ENCODE assay signal across 16 cellular contexts in genomic region chr11:117219455-117219854, GRCh38. TPM values are rescaled to one million over a fixed set of nuclear protein-coding genes. Genes with fewer than 3 reads are reported as not detected.
DNase-seq lines count a peak whose midpoint lies in the region; ATAC-seq and TF ChIP-seq lines count a peak whose summit lies in the region.
"Had no signal": no experiment of that assay in that cellular context is flagged by ENCODE, and none has a peak within 500 bp of the region (broad histone marks: within the 10 kb centered on the region; RNA-seq: fewer than 3 reads in every experiment).

No MANE protein-coding gene starts in this region.

- no peaks in the 10 kb centered on the region for H3K27me3 ChIP-seq in left ventricle myocardium inferior (ENCODE audit: low read depth)
- no peaks in the 10 kb centered on the region for H3K27me3 ChIP-seq in gastroesophageal sphincter
- no peaks in the 10 kb centered on the region for H3K27me3 ChIP-seq in rectal smooth muscle tissue (ENCODE audit: control insufficient read depth, insufficient read depth, low read length)

- peak overlapping the region; percentile 93 for H3K27ac ChIP-seq in left ventricle myocardium inferior (replicated peaks)
- peak overlapping the region; percentile 93 to 98 (median 95) for H3K27ac ChIP-seq in gastroesophageal sphincter
- H3K27ac ChIP-seq in rectal smooth muscle tissue (ENCODE audit: low read depth, low read length), result peak overlapping the region; percentile 99

- no peak for TF ChIP-seq CTCF in left ventricle myocardium inferior (IDR thresholded peaks at IDR 0.05; ENCODE audit: borderline replicate concordance)
- TF ChIP-seq CTCF in gastroesophageal sphincter (IDR thresholded peaks at IDR 0.05), result no peak
- no peak for TF ChIP-seq CTCF in WTC11 (IDR thresholded peaks at IDR 0.05)

- TF ChIP-seq EP300 in gastroesophageal sphincter (IDR thresholded peaks at IDR 0.05), result no peak

- TF ChIP-seq POLR2A in gastroesophageal sphincter (IDR thresholded peaks at IDR 0.05), result no peak

- POLR2A ChIA-PET in WTC11 (lab: Charles Lee), result no interaction called here
- POLR2A ChIA-PET in T-cell (lab: Charles Lee), result interaction anchor here (0.6 to 1.0 kb wide), 2 partner anchors 40 to 50 kb away, joined by 3 read pairs; no protein-coding TSS in a partner anchor

- no peaks in the 10 kb centered on the region for H3K9me3 Mint-ChIP-seq in WTC11
- no peaks in the 10 kb centered on the region for H3K9me3 Mint-ChIP-seq in T-cell
- H3K9me3 Mint-ChIP-seq: dendritic cell treated with granulocyte-macrophage colony-stimulating factor and Interleukin-4, amounts not matched to agents 40 ng/mL and 50 ng/mL, for 4 days; H9; T-helper 1 cell treated with Interleukin-12 subunit alpha and Interleukin-12 subunit beta and Interleukin-4 antibody, amounts not matched to agents 30 μg/mL and 1 μg/mL, for 36 hours had no signal

- DNase-seq in left ventricle myocardium inferior (no peak), left ventricle myocardium superior (no peak), ecto neural progenitor cell (ENCODE audit: low spot score) (no peak), WTC11 (ENCODE audit: low spot score) (no peak), T-cell (no peak)
- DNase-seq: activated CD4-positive, CD25-positive, alpha-beta regulatory T cell treated with anti-CD3 and anti-CD28 coated beads, Interleukin-2, amount 50 U/mL, for 72 hours; amniotic stem cell; H9; NCI-H2171; RPMI8226 had no signal

- peaks cover 3% of the 10 kb centered on the region; the same call in 1 of the 2 replicates for H3K4me1 Mint-ChIP-seq in WTC11
- H3K4me1 Mint-ChIP-seq in T-cell, result peaks cover 3 to 11% (median 5%) of the 10 kb centered on the region in 3 donors

- 64 to 76% methylated on average over 2 to 7 of the region's 8 CpGs for WGBS in gastroesophageal sphincter (ENCODE audit: low coverage in 1 of 2), 2 donors

- H3K27me3 Mint-ChIP-seq in WTC11 (ENCODE audit: low read depth) (no peaks in the 10 kb centered on the region), T-cell (no peaks in the 10 kb centered on the region)
- H3K27me3 Mint-ChIP-seq: dendritic cell treated with granulocyte-macrophage colony-stimulating factor and Interleukin-4, amounts not matched to agents 40 ng/mL and 50 ng/mL, for 4 days had no signal

- H3K27ac Mint-ChIP-seq in WTC11 (no peak overlapping the region), T-cell (no peak overlapping the region)
- H3K27ac Mint-ChIP-seq: T-helper 1 cell treated with Interleukin-12 subunit alpha and Interleukin-12 subunit beta and Interleukin-4 antibody, amounts not matched to agents 30 μg/mL and 1 μg/mL, for 36 hours had no signal

- H3K36me3 ChIP-seq in left ventricle myocardium inferior, result peaks cover 64% of the 10 kb centered on the region
- peaks cover 0 to 54% of the 10 kb centered on the region in 2 donors for H3K36me3 ChIP-seq in gastroesophageal sphincter
- H3K36me3 ChIP-seq in rectal smooth muscle tissue (ENCODE audit: control insufficient read depth, insufficient read depth, low read length), result peaks cover 33% of the 10 kb centered on the region

- ATAC-seq in left ventricle myocardium superior (no peak), gastroesophageal sphincter (no peak), WTC11 (no peak), T-cell (replicated peaks in 1 of 4) (no peak), HG02973 (IDR thresholded peaks at IDR 0.05; ENCODE audit: unreplicated experiment) (no peak)

- H3K36me3 Mint-ChIP-seq in WTC11 (peaks cover 12% of the 10 kb centered on the region), T-cell (peaks cover 61% of the 10 kb centered on the region)

- no peak overlapping the region for H3K4me3 ChIP-seq in left ventricle myocardium inferior
- no peak overlapping the region for H3K4me3 ChIP-seq in gastroesophageal sphincter
- H3K4me3 ChIP-seq in rectal smooth muscle tissue (ENCODE audit: low read length), result no peak overlapping the region
- H3K4me3 ChIP-seq: lung had no signal

- H3K4me3 Mint-ChIP-seq in WTC11, result no peak overlapping the region
- H3K4me3 Mint-ChIP-seq in T-cell, result no peak overlapping the region
- H3K4me3 Mint-ChIP-seq: dendritic cell treated with granulocyte-macrophage colony-stimulating factor and Interleukin-4, amounts not matched to agents 40 ng/mL and 50 ng/mL, for 4 days; H9; T-helper 1 cell treated with Interleukin-12 subunit alpha and Interleukin-12 subunit beta and Interleukin-4 antibody, amounts not matched to agents 30 μg/mL and 1 μg/mL, for 36 hours had no signal

- no peak overlapping the region for H3K9ac ChIP-seq in rectal smooth muscle tissue (ENCODE audit: low read length)

- intact Hi-C loops in left ventricle myocardium inferior (cut with micrococcal nuclease), result no loop called here
- intact Hi-C loops in left ventricle myocardium superior (cut with micrococcal nuclease), result no loop called here

- no peaks in the 10 kb centered on the region for H3K9me3 ChIP-seq in left ventricle myocardium inferior (replicated peaks)
- no peaks in the 10 kb centered on the region for H3K9me3 ChIP-seq in gastroesophageal sphincter

- CTCF ChIA-PET in WTC11 (lab: Charles Lee), result interaction anchor here (1.4 to 3.5 kb wide), 2 partner anchors 13 to 39 kb away, joined by 3 to 37 read pairs; partner anchors contain the start of genes PCSK7, RNF214 and SIDT2
- CTCF ChIA-PET in T-cell (lab: Charles Lee), result interaction anchor here (0.6 to 1.0 kb wide), 2 partner anchors 9 to 201 kb away, joined by 3 to 7 read pairs; no protein-coding TSS in a partner anchor

- H3K4me1 ChIP-seq in left ventricle myocardium inferior (peaks cover 69% of the 10 kb centered on the region), gastroesophageal sphincter (peaks cover 24 to 90% (median 43%) of the 10 kb centered on the region in 3 donors), rectal smooth muscle tissue (ENCODE audit: control insufficient read depth, insufficient read depth, low read length) (peaks cover 72% of the 10 kb centered on the region)

TF ChIP-seq in WTC11, 78 proteins besides CTCF, POLR2A, EP300 and RAD21:
- no peak for TF ChIP-seq TCF7 (CRISPR knock-in tag; IDR thresholded peaks at IDR 0.05; ENCODE audit: low read depth)

RNA-seq across cellular contexts. Expression of gene PCSK7, which starts 12.4 kb away (rescaled TPM):
- total RNA-seq in left ventricle myocardium inferior, result 24.0 TPM
- total RNA-seq in left ventricle myocardium superior, result 21.7 TPM
- 10 to 100 TPM; 28.9 to 40.5 (median 35.3) TPM for total RNA-seq in gastroesophageal sphincter
- 39.4 to 48.9 TPM (median 41.9 TPM) in 3 replicates for total RNA-seq in WTC11 (2021)
- 100 to 1,000 TPM; 300 to 368 (median 336) TPM for total RNA-seq in T-cell

RNA-seq across cellular contexts. Expression of gene RNF214, which starts 13.0 kb away (rescaled TPM):
- total RNA-seq in left ventricle myocardium inferior, result 21.1 TPM
- total RNA-seq in left ventricle myocardium superior, result 25.2 TPM
- total RNA-seq in gastroesophageal sphincter, result 10 to 100 TPM; 14.8 to 21.2 (median 17.4) TPM
- total RNA-seq in WTC11 (2021), result 35.4 to 45.0 TPM (median 37.8 TPM) in 3 replicates
- total RNA-seq in T-cell, result 10 to 100 TPM; 21.6 to 31.7 (median 30.5) TPM

RNA-seq across cellular contexts. Expression of gene TAGLN, which starts 20.3 kb away (rescaled TPM):
- total RNA-seq in left ventricle myocardium inferior (113 TPM), left ventricle myocardium superior (69.5 TPM), gastroesophageal sphincter (over 10,000 TPM; 10,394 to 14,194 (median 13,050) TPM), WTC11 (2021) (51.1 to 71.5 TPM (median 53.9 TPM) in 3 replicates), T-cell (10 to 100 TPM in 4 of 5 donors, 1 to 10 TPM in 1; 8.5 to 19.7 (median 13.4) TPM)

RNA-seq across cellular contexts. Expression of gene SIDT2, which starts 40.9 kb away (rescaled TPM):
- total RNA-seq in left ventricle myocardium inferior (23.5 TPM), left ventricle myocardium superior (20.4 TPM), gastroesophageal sphincter (10 to 100 TPM; 15.3 to 50.1 (median 33.6) TPM), WTC11 (2021) (20.7 to 27.6 TPM (median 20.9 TPM) in 3 replicates), T-cell (100 to 1,000 TPM in 2 of 5 donors, 10 to 100 TPM in 3; 46.3 to 110 (median 59.5) TPM)

Comparison
In these comparisons a context has a peak if more than half of its experiments do, and no peak if none do; other contexts are left out.
1. RNA of gene TAGLN, which starts 20.3 kb away (total RNA-seq): 10,394 to 14,194 TPM in gastroesophageal sphincter; 113 TPM in left ventricle myocardium inferior (single experiment), 51.1 to 71.5 TPM in WTC11, 69.5 TPM in left ventricle myocardium superior (single experiment) and 8.5 to 19.7 TPM in T-cell; every median in the first group is over 10 times any median in the second.
2. Peak in every context shown above with its lines, with median percentiles within 50 percentile points of each other: H3K27ac ChIP-seq.